10 cellular contexts compared by ENCODE assay signal in genomic region chr2:229856416-229856815, GRCh38.
DNase-seq lines count a peak whose midpoint lies in the region; ATAC-seq and TF ChIP-seq lines count a peak whose summit lies in the region.
"Had no signal": no experiment of that assay in that cellular context is flagged by ENCODE, and none has a peak within 500 bp of the region (broad histone marks: within the 10 kb centered on the region; RNA-seq: fewer than 3 reads in every experiment).

No MANE protein-coding gene starts in this region.

- H3K4me2 ChIP-seq in IMR-90 (ENCODE audit: low read depth, low read length), result no peak overlapping the region

- dilution Hi-C loops in IMR-90 (cut with HindIII; ENCODE audit: low sequenced_read_pairs, unreplicated experiment), result no loop called here

- no peak overlapping the region for H3K4ac ChIP-seq in IMR-90 (ENCODE audit: low read depth, low read length)

- no peak for TF ChIP-seq EP300 in upper lobe of left lung (IDR thresholded peaks at IDR 0.05)

- H3K27ac ChIP-seq in IMR-90 (ENCODE audit: insufficient read depth, low read length) (peak overlapping the region; percentile 23; the same call in 1 of the 2 replicates), upper lobe of left lung (no peak overlapping the region), caudate nucleus (ENCODE audit: low read depth, low read length) (no peak overlapping the region)
- H3K27ac ChIP-seq: GM23248 had no signal

- no peak overlapping the region for H2BK15ac ChIP-seq in IMR-90 (ENCODE audit: low read depth, low read length)

- H3K9me1 ChIP-seq in IMR-90 (ENCODE audit: insufficient read depth, low read length), result peaks cover 9% of the 10 kb centered on the region

- H2BK5ac ChIP-seq in IMR-90 (ENCODE audit: low read depth, low read length, poor library complexity, severe bottlenecking), result peak overlapping the region; percentile 12

- no peak for TF ChIP-seq POLR2A in IMR-90 (IDR thresholded peaks at IDR 0.05; ENCODE audit: low read depth, low read length)
- no peak for TF ChIP-seq POLR2A in upper lobe of left lung (IDR thresholded peaks at IDR 0.05)

- no peak overlapping the region; the same call in 1 of the 2 replicates for H4K5ac ChIP-seq in IMR-90 (ENCODE audit: low read depth, low read length)

- no peak overlapping the region for H2BK120ac ChIP-seq in IMR-90 (ENCODE audit: low read depth, low read length)

- CTCF ChIA-PET in IMR-90 (lab: Yijun Ruan, JAX), result no interaction called here
- CTCF ChIA-PET in activated CD8-positive, alpha-beta memory T cell treated with anti-CD3 and anti-CD28 coated beads, Interleukin-2, amount 10 ng/mL, durations not matched to agents 7 days and 5 days (lab: Charles Lee), result interaction anchor here (1.6 kb wide), 1 partner anchor 73 kb away, joined by 3 read pairs; no protein-coding TSS in a partner anchor

- no peak overlapping the region for H4K91ac ChIP-seq in IMR-90 (ENCODE audit: insufficient read depth, low read depth, low read length)

- H3K4me1 Mint-ChIP-seq in activated naive CD4-positive, alpha-beta T cell treated with anti-CD3 and anti-CD28 coated beads, Interleukin-2, amount 50 U/mL, for 24 hours, result peaks cover 72% of the 10 kb centered on the region
- peaks cover 27 to 63% (median 53%) of the 10 kb centered on the region in 4 donors for H3K4me1 Mint-ChIP-seq in naive thymus-derived CD8-positive, alpha-beta T cell
- H3K4me1 Mint-ChIP-seq in activated CD8-positive, alpha-beta memory T cell treated with anti-CD3 and anti-CD28 coated beads, Interleukin-2, amount 10 ng/mL, durations not matched to agents 7 days and 5 days, result peaks cover 30% of the 10 kb centered on the region

- H2AK9ac ChIP-seq in IMR-90 (replicated peaks; ENCODE audit: low read depth, low read length, poor library complexity), result no peak overlapping the region

- no peaks in the 10 kb centered on the region for H3K9me3 ChIP-seq in IMR-90 (ENCODE audit: control insufficient read depth, insufficient read depth, low read length)
- no peaks in the 10 kb centered on the region for H3K9me3 ChIP-seq in upper lobe of left lung

- H3K27me3 ChIP-seq in IMR-90 (ENCODE audit: control insufficient read depth, insufficient read depth, low read length) (no peaks in the 10 kb centered on the region), upper lobe of left lung (no peaks in the 10 kb centered on the region)

- no peak for TF ChIP-seq RAD21 in IMR-90 (IDR thresholded peaks at IDR 0.05; ENCODE audit: low read length)

- no peak overlapping the region for H2BK20ac ChIP-seq in IMR-90 (ENCODE audit: low read depth, low read length)

- peak overlapping the region; percentile 35 for H3K27ac Mint-ChIP-seq in activated naive CD4-positive, alpha-beta T cell treated with anti-CD3 and anti-CD28 coated beads, Interleukin-2, amount 50 U/mL, for 24 hours
- peak overlapping the region in 1 of 2 donors; percentile 65 for H3K27ac Mint-ChIP-seq in activated naive CD4-positive, alpha-beta T cell treated with anti-CD3 and anti-CD28 coated beads, Interleukin-2, amount 50 U/mL, for 72 hours
- peak overlapping the region; percentile 71 to 91 (median 82) for H3K27ac Mint-ChIP-seq in naive thymus-derived CD8-positive, alpha-beta T cell
- H3K27ac Mint-ChIP-seq in activated CD8-positive, alpha-beta memory T cell treated with anti-CD3 and anti-CD28 coated beads, Interleukin-2, amount 10 ng/mL, durations not matched to agents 7 days and 5 days, result no peak overlapping the region

- H3K36me3 ChIP-seq in IMR-90 (ENCODE audit: control insufficient read depth, insufficient read depth, low read length) (peaks cover 15% of the 10 kb centered on the region), upper lobe of left lung (peaks cover 7 to 35% (median 21%) of the 10 kb centered on the region in 4 donors)

- H4K20me1 ChIP-seq in IMR-90 (ENCODE audit: insufficient read depth, low read length), result peaks cover 38% of the 10 kb centered on the region

- H3K9me3 Mint-ChIP-seq in activated naive CD4-positive, alpha-beta T cell treated with anti-CD3 and anti-CD28 coated beads, Interleukin-2, amount 50 U/mL, for 24 hours, result no peaks in the 10 kb centered on the region
- no peaks in the 10 kb centered on the region for H3K9me3 Mint-ChIP-seq in activated naive CD4-positive, alpha-beta T cell treated with anti-CD3 and anti-CD28 coated beads, Interleukin-2, amount 50 U/mL, for 72 hours
- no peaks in the 10 kb centered on the region for H3K9me3 Mint-ChIP-seq in naive thymus-derived CD8-positive, alpha-beta T cell
- H3K9me3 Mint-ChIP-seq in activated CD8-positive, alpha-beta memory T cell treated with anti-CD3 and anti-CD28 coated beads, Interleukin-2, amount 10 ng/mL, durations not matched to agents 7 days and 5 days (ENCODE audit: low read depth), result no peaks in the 10 kb centered on the region

- H2AK5ac ChIP-seq in IMR-90 (ENCODE audit: low read depth, low read length), result no peak overlapping the region

- H4K8ac ChIP-seq in IMR-90 (ENCODE audit: low read depth in 2 of 2, low read length in 2 of 2), result no peak overlapping the region

- no peaks in the 10 kb centered on the region for H3K27me3 Mint-ChIP-seq in activated naive CD4-positive, alpha-beta T cell treated with anti-CD3 and anti-CD28 coated beads, Interleukin-2, amount 50 U/mL, for 24 hours
- H3K27me3 Mint-ChIP-seq in naive thymus-derived CD8-positive, alpha-beta T cell, result no peaks in the 10 kb centered on the region
- H3K27me3 Mint-ChIP-seq in activated CD8-positive, alpha-beta memory T cell treated with anti-CD3 and anti-CD28 coated beads, Interleukin-2, amount 10 ng/mL, durations not matched to agents 7 days and 5 days, result no peaks in the 10 kb centered on the region

- H3K14ac ChIP-seq in IMR-90 (replicated peaks; ENCODE audit: low read depth, low read length), result 0 out of 2 replicates have a peak overlapping the region, but pooled peaks have one; percentile 31

- in situ Hi-C loops in IMR-90 (cut with MboI; ENCODE audit: low sequenced_read_pairs), result no loop called here

- DNase-seq in activated naive CD4-positive, alpha-beta T cell treated with anti-CD3 and anti-CD28 coated beads, Interleukin-2, amount 50 U/mL, for 72 hours (ENCODE audit: low spot score in 2 of 2), result no peak
- DNase-seq in IMR-90, result no peak
- DNase-seq in naive thymus-derived CD8-positive, alpha-beta T cell, result no peak
- no peak for DNase-seq in upper lobe of left lung
- DNase-seq in activated CD8-positive, alpha-beta memory T cell treated with anti-CD3 and anti-CD28 coated beads, Interleukin-2, amount 10 ng/mL, durations not matched to agents 7 days and 5 days, result no peak
- DNase-seq in caudate nucleus (lab: John Stamatoyannopoulos, UW), result no peak
- DNase-seq: GM23248, NCI-H2107 had no signal

- H3K4me1 ChIP-seq in IMR-90 (ENCODE audit: control insufficient read depth, insufficient read depth, low read length) (peaks cover 8% of the 10 kb centered on the region), upper lobe of left lung (peaks cover 0 to 17% (median 13%) of the 10 kb centered on the region in 4 donors)

- TF ChIP-seq CTCF in IMR-90 (conservative IDR thresholded peaks at IDR 0.05; ENCODE audit: low read depth, low read length) (no peak), upper lobe of left lung (IDR thresholded peaks at IDR 0.05) (no peak)

- no peak overlapping the region for H2AFZ ChIP-seq in IMR-90 (replicated peaks; ENCODE audit: low read length, poor library complexity)
- H2AFZ ChIP-seq: GM23248 had no signal

- H3K56ac ChIP-seq in IMR-90 (ENCODE audit: extremely low read depth, insufficient read depth, low read length), result no peak overlapping the region

- peaks cover 27 to 58% of the 10 kb centered on the region in 2 experiments for H3K79me1 ChIP-seq in IMR-90 (ENCODE audit: low read depth in 1 of 2, low read length in 2 of 2)

- H3K36me3 Mint-ChIP-seq in activated naive CD4-positive, alpha-beta T cell treated with anti-CD3 and anti-CD28 coated beads, Interleukin-2, amount 50 U/mL, for 24 hours, result peaks cover 31% of the 10 kb centered on the region
- peaks cover 25 to 42% of the 10 kb centered on the region in 2 donors for H3K36me3 Mint-ChIP-seq in activated naive CD4-positive, alpha-beta T cell treated with anti-CD3 and anti-CD28 coated beads, Interleukin-2, amount 50 U/mL, for 72 hours
- peaks cover 8 to 55% (median 31%) of the 10 kb centered on the region in 3 donors for H3K36me3 Mint-ChIP-seq in naive thymus-derived CD8-positive, alpha-beta T cell
- peaks cover 44% of the 10 kb centered on the region for H3K36me3 Mint-ChIP-seq in activated CD8-positive, alpha-beta memory T cell treated with anti-CD3 and anti-CD28 coated beads, Interleukin-2, amount 10 ng/mL, durations not matched to agents 7 days and 5 days

- H3K18ac ChIP-seq in IMR-90 (ENCODE audit: low read depth, low read length), result peak overlapping the region; percentile 23; the same call in 1 of the 2 replicates

- POLR2A ChIA-PET in IMR-90 (lab: Charles Lee; ENCODE audit: unreplicated experiment), result no interaction called here
- POLR2A ChIA-PET in naive thymus-derived CD8-positive, alpha-beta T cell (lab: Charles Lee), result interaction anchor here (0.6 kb wide), 1 partner anchor 38 kb away, joined by 3 read pairs; no protein-coding TSS in a partner anchor

- ATAC-seq in activated naive CD4-positive, alpha-beta T cell treated with anti-CD3 and anti-CD28 coated beads, Interleukin-2, amount 50 U/mL, for 72 hours, result no peak
- ATAC-seq in HG02571 (IDR thresholded peaks at IDR 0.05; ENCODE audit: unreplicated experiment) (peak; percentile 83), IMR-90 (ENCODE audit: low read depth) (no peak), upper lobe of left lung (ENCODE audit: low FRiP score in 2 of 2) (no peak)
- no peak for ATAC-seq in naive thymus-derived CD8-positive, alpha-beta T cell
- ATAC-seq in activated CD8-positive, alpha-beta memory T cell treated with anti-CD3 and anti-CD28 coated beads, Interleukin-2, amount 10 ng/mL, durations not matched to agents 7 days and 5 days, result no peak

- H3K4me3 Mint-ChIP-seq in activated naive CD4-positive, alpha-beta T cell treated with anti-CD3 and anti-CD28 coated beads, Interleukin-2, amount 50 U/mL, for 24 hours, result no peak overlapping the region
- no peak overlapping the region for H3K4me3 Mint-ChIP-seq in naive thymus-derived CD8-positive, alpha-beta T cell
- H3K4me3 Mint-ChIP-seq in activated CD8-positive, alpha-beta memory T cell treated with anti-CD3 and anti-CD28 coated beads, Interleukin-2, amount 10 ng/mL, durations not matched to agents 7 days and 5 days, result no peak overlapping the region

- H3K4me3 ChIP-seq in IMR-90 (ENCODE audit: insufficient read depth, low read depth, low read length), result no peak overlapping the region
- no peak overlapping the region for H3K4me3 ChIP-seq in upper lobe of left lung
- H3K4me3 ChIP-seq: GM23248 had no signal

- peak overlapping the region; percentile 65; the same call in 1 of the 2 replicates for H3K23ac ChIP-seq in IMR-90 (ENCODE audit: low read depth, low read length)

- BruUV-seq in IMR-90 (replicated peaks; lab: Mats Ljungman, UMichigan), result no TSS peak

- H3K9ac ChIP-seq in IMR-90 (ENCODE audit: low read depth, low read length), result no peak overlapping the region
- H3K9ac ChIP-seq: GM23248 had no signal

- intact Hi-C loops in IMR-90 (cut with micrococcal nuclease), result no loop called here

TF ChIP-seq in IMR-90, 13 proteins besides CTCF, POLR2A, EP300 and RAD21 (continues in another document):
- TF ChIP-seq SMC3 (IDR thresholded peaks at IDR 0.05; ENCODE audit: low read depth, low read length), result no peak
- no peak for TF ChIP-seq NFE2L2 (IDR thresholded peaks at IDR 0.05; ENCODE audit: low read depth, low read length)
- no peak for TF ChIP-seq RCOR1 (IDR thresholded peaks at IDR 0.05; ENCODE audit: insufficient replicate concordance, low read length)
- no peak for TF ChIP-seq MAFK (IDR thresholded peaks at IDR 0.05; ENCODE audit: low read depth, low read length)
